In genomic region chr14:45766247-45766646, GRCh38 we compare ENCODE assay signal across 34 cellular contexts.
DNase-seq lines count a peak whose midpoint lies in the region; ATAC-seq, FAIRE-seq and TF ChIP-seq lines count a peak whose summit lies in the region.
"Had no signal": no experiment of that assay in that cellular context is flagged by ENCODE, and none has a peak within 500 bp of the region (broad histone marks: within the 10 kb centered on the region; RNA-seq: fewer than 3 reads in every experiment).

No MANE protein-coding gene starts in this region.

- no peaks in the 10 kb centered on the region for H3K36me3 ChIP-seq in HepG2 (replicated peaks in 1 of 2; ENCODE audit: control insufficient read depth in 1 of 2, insufficient read depth in 2 of 2, low read length in 2 of 2)
- H3K36me3 ChIP-seq in right lobe of liver, result no peaks in the 10 kb centered on the region
- H3K36me3 ChIP-seq in IMR-90 (ENCODE audit: control insufficient read depth, insufficient read depth, low read length), result no peaks in the 10 kb centered on the region
- no peaks in the 10 kb centered on the region for H3K36me3 ChIP-seq in K562 (ENCODE audit: control insufficient read depth, insufficient read depth, low read length)
- H3K36me3 ChIP-seq in uterus, result no peaks in the 10 kb centered on the region
- H3K36me3 ChIP-seq: BE2C; BLaER1; BLaER1 treated with 17β-estradiol and CSF1 and Interleukin-3, amounts not matched to agents 10 nM and 100 nM had no signal

- H3K79me1 ChIP-seq in IMR-90 (ENCODE audit: low read depth in 1 of 2, low read length in 2 of 2), result no peaks in the 10 kb centered on the region

- H2BK15ac ChIP-seq in IMR-90 (ENCODE audit: low read depth, low read length), result no peak overlapping the region

- POLR2A ChIA-PET in HepG2 (lab: Yijun Ruan, JAX), result no interaction called here
- POLR2A ChIA-PET in A549 (lab: Yijun Ruan, JAX), result no interaction called here
- POLR2A ChIA-PET in IMR-90 (lab: Charles Lee; ENCODE audit: unreplicated experiment), result no interaction called here
- POLR2A ChIA-PET in K562 (lab: Yijun Ruan, JAX), result no interaction called here

- in situ Hi-C loops in HepG2 (cut with HindIII; ENCODE audit: extremely low pct_ligation_motif_present, low pct_unique_long_range_greater_than_20kb), result no loop called here
- in situ Hi-C loops in IMR-90 (cut with MboI; ENCODE audit: low sequenced_read_pairs), result no loop called here
- in situ Hi-C loops in K562 (cut with MboI), result no loop called here

- CTCF ChIA-PET in HepG2 (lab: Yijun Ruan, JAX; ENCODE audit: low intra/inter-chr PET ratio, low total read pairs) (no interaction called here), A549 (lab: Yijun Ruan, JAX) (interaction anchor here (0.6 kb wide), 1 partner anchor 54 kb away, joined by 3 read pairs; no protein-coding TSS in a partner anchor), IMR-90 (lab: Yijun Ruan, JAX) (no interaction called here), K562 (lab: Yijun Ruan, JAX; ENCODE audit: low intra/inter-chr PET ratio) (no interaction called here)

- intact Hi-C loops in HepG2 (cut with micrococcal nuclease; ENCODE audit: unreplicated experiment) (no loop called here), right lobe of liver (cut with DNase I) (no loop called here), IMR-90 (cut with micrococcal nuclease) (no loop called here), K562 (cut with micrococcal nuclease) (no loop called here), uterus (cut with DNase I; ENCODE audit: low total_unique reads) (no loop called here)

- H3K9ac ChIP-seq in HepG2 (ENCODE audit: insufficient read depth, low read depth, low read length), result no peak overlapping the region
- H3K9ac ChIP-seq in IMR-90 (ENCODE audit: low read depth, low read length), result no peak overlapping the region
- no peak overlapping the region for H3K9ac ChIP-seq in K562 (ENCODE audit: insufficient read depth in 1 of 2, low read depth in 2 of 2, low read length in 2 of 2)
- H3K9ac ChIP-seq: BLaER1; BLaER1 treated with 17β-estradiol and CSF1 and Interleukin-3, amounts not matched to agents 10 nM and 100 nM had no signal

- no peak overlapping the region for H3K18ac ChIP-seq in IMR-90 (ENCODE audit: low read depth, low read length)

- H2AK9ac ChIP-seq in IMR-90 (replicated peaks; ENCODE audit: low read depth, low read length, poor library complexity), result no peak overlapping the region

- H3K4me3 ChIP-seq in HepG2 (replicated peaks in 1 of 3; ENCODE audit: insufficient read depth in 1 of 3, low read depth in 2 of 3, low read length in 3 of 3) (no peak overlapping the region), right lobe of liver (no peak overlapping the region), A549 (no peak overlapping the region), IMR-90 (ENCODE audit: insufficient read depth, low read depth, low read length) (no peak overlapping the region), K562 (no peak overlapping the region), uterus (no peak overlapping the region)
- H3K4me3 ChIP-seq: BLaER1; BLaER1 treated with 17β-estradiol and CSF1 and Interleukin-3, amounts not matched to agents 10 nM and 100 nM had no signal

- TF ChIP-seq CTCF in HepG2 (CRISPR knock-in tag; IDR thresholded peaks at IDR 0.05), result no peak
- no peak for TF ChIP-seq CTCF in right lobe of liver (IDR thresholded peaks at IDR 0.05)
- no peak for TF ChIP-seq CTCF in A549 (IDR thresholded peaks at IDR 0.05)
- no peak for TF ChIP-seq CTCF in IMR-90 (conservative IDR thresholded peaks at IDR 0.05; ENCODE audit: low read depth, low read length)
- no peak for TF ChIP-seq CTCF in K562 (IDR thresholded peaks at IDR 0.05 in 2 of 3, conservative IDR thresholded peaks at IDR 0.05 in 1 of 3; ENCODE audit: insufficient read depth in 2 of 3, low read depth in 1 of 3, low read length in 3 of 3)
- no peak for TF ChIP-seq CTCF in uterus (IDR thresholded peaks at IDR 0.05)

- H3K9me1 ChIP-seq in IMR-90 (ENCODE audit: insufficient read depth, low read length), result no peaks in the 10 kb centered on the region
- H3K9me1 ChIP-seq in K562 (ENCODE audit: control insufficient read depth, insufficient read depth, low read length), result no peaks in the 10 kb centered on the region

- H3K4ac ChIP-seq in IMR-90 (ENCODE audit: low read depth, low read length), result no peak overlapping the region

- H4K5ac ChIP-seq in IMR-90 (ENCODE audit: low read depth, low read length), result no peak overlapping the region

- no peak overlapping the region for H2BK20ac ChIP-seq in IMR-90 (ENCODE audit: low read depth, low read length)

- TF ChIP-seq RAD21 in HepG2 (CRISPR knock-in tag; IDR thresholded peaks at IDR 0.05) (no peak), A549 (conservative IDR thresholded peaks at IDR 0.05 in 1 of 2, IDR thresholded peaks at IDR 0.05 in 1 of 2) (no peak), IMR-90 (IDR thresholded peaks at IDR 0.05; ENCODE audit: low read length) (no peak), K562 (CRISPR knock-in tag; conservative IDR thresholded peaks at IDR 0.05 in 1 of 2, IDR thresholded peaks at IDR 0.05 in 1 of 2) (no peak)

- no peak for DNase-seq in HepG2 (ENCODE audit: low spot score)
- no peak for DNase-seq in right lobe of liver
- no peak for DNase-seq in A549 (ENCODE audit: low read depth in 1 of 2, low spot score in 1 of 2)
- DNase-seq in IMR-90, result no peak
- no peak for DNase-seq in K562 (ENCODE audit: extremely low read depth in 1 of 4, low spot score in 3 of 4)
- no peak for DNase-seq in NCI-H345 treated with DMSO at 0.1 percent for 48 hours (lab: John Stamatoyannopoulos, UW; ENCODE audit: unreplicated experiment)
- no peak for DNase-seq in uterus
- DNase-seq: 8988T; ACHN; AML-193; BE2C; C1 segment of cervical spinal cord; Caco-2; Calu3; CD4-positive, alpha-beta memory T cell; CD4-positive, alpha-beta T cell; CD4-positive, CD25-positive, alpha-beta regulatory T cell; CD8-positive, alpha-beta memory T cell; CD8-positive, alpha-beta T cell; COR-L47; DMS 273 treated with DMSO at 0.1 percent for 48 hours; DMS153; DMS53; DMS79; DMS79 treated with DMSO at 0.1 percent for 48 hours; DND-41; EL had no signal

- H3K9me3 ChIP-seq in HepG2 (ENCODE audit: low read length) (peaks cover 13% of the 10 kb centered on the region), right lobe of liver (no peaks in the 10 kb centered on the region), A549 (no peaks in the 10 kb centered on the region), IMR-90 (ENCODE audit: control insufficient read depth, insufficient read depth, low read length) (peaks cover 2% of the 10 kb centered on the region; the same call in 1 of the 2 replicates), K562 (replicated peaks; ENCODE audit: control insufficient read depth, insufficient read depth, low read depth, low read length) (no peaks in the 10 kb centered on the region), uterus (no peaks in the 10 kb centered on the region)
- H3K9me3 ChIP-seq: BE2C; BLaER1; BLaER1 treated with 17β-estradiol and CSF1 and Interleukin-3, amounts not matched to agents 10 nM and 100 nM; Caco-2 had no signal

- no peak overlapping the region for H2AK5ac ChIP-seq in IMR-90 (ENCODE audit: low read depth, low read length)

- H3K27ac ChIP-seq in HepG2 (ENCODE audit: extremely low read length, insufficient read depth, low read length) (no peak overlapping the region), right lobe of liver (no peak overlapping the region), A549 (no peak overlapping the region), IMR-90 (ENCODE audit: insufficient read depth, low read length) (no peak overlapping the region), K562 (ENCODE audit: extremely low read depth, low read depth, low read length) (no peak overlapping the region), uterus (no peak overlapping the region)
- H3K27ac ChIP-seq: 22Rv1; BLaER1; BLaER1 treated with 17β-estradiol and CSF1 and Interleukin-3, amounts not matched to agents 10 nM and 100 nM; C4-2B had no signal

- dilution Hi-C loops in IMR-90 (cut with HindIII; ENCODE audit: low sequenced_read_pairs, unreplicated experiment), result no loop called here

- H2BK5ac ChIP-seq in IMR-90 (ENCODE audit: low read depth, low read length, poor library complexity, severe bottlenecking), result no peak overlapping the region

- no TSS peak for BruUV-seq in HepG2 (replicated peaks; lab: Mats Ljungman, UMichigan)
- no TSS peak for BruUV-seq in IMR-90 (replicated peaks; lab: Mats Ljungman, UMichigan)
- BruUV-seq in K562 (replicated peaks; lab: Mats Ljungman, UMichigan), result no TSS peak

- no peak overlapping the region for H4K8ac ChIP-seq in IMR-90 (ENCODE audit: low read depth in 2 of 2, low read length in 2 of 2)

- ATAC-seq in HepG2 (no peak), right lobe of liver (no peak), A549 (no peak), IMR-90 (ENCODE audit: low read depth) (no peak), K562 (no peak), HG03108 (IDR thresholded peaks at IDR 0.05; ENCODE audit: unreplicated experiment) (no peak)
- ATAC-seq: CD8-positive, alpha-beta T cell had no signal

- TF ChIP-seq POLR2A in HepG2 (IDR thresholded peaks at IDR 0.05; ENCODE audit: insufficient read depth in 1 of 2, low read depth in 2 of 2, low read length in 2 of 2) (no peak), right lobe of liver (IDR thresholded peaks at IDR 0.05) (no peak), A549 (IDR thresholded peaks at IDR 0.05; ENCODE audit: low read length) (no peak), IMR-90 (IDR thresholded peaks at IDR 0.05; ENCODE audit: low read depth, low read length) (no peak), K562 (conservative IDR thresholded peaks at IDR 0.05) (no peak), uterus (IDR thresholded peaks at IDR 0.05) (no peak)

- no peak for FAIRE-seq in HepG2 (lab: Jason Lieb, UNC)
- FAIRE-seq in A549 (lab: Jason Lieb, UNC), result no peak
- FAIRE-seq in K562 (lab: Jason Lieb, UNC), result no peak
- FAIRE-seq: A204.1, D721Med had no signal

- H2AFZ ChIP-seq in HepG2 (ENCODE audit: low read length) (no peak overlapping the region), IMR-90 (replicated peaks; ENCODE audit: low read length, poor library complexity) (no peak overlapping the region), K562 (ENCODE audit: low read depth, low read length) (no peak overlapping the region)

- no peaks in the 10 kb centered on the region for H4K20me1 ChIP-seq in HepG2 (ENCODE audit: insufficient read depth, low read length)
- no peaks in the 10 kb centered on the region for H4K20me1 ChIP-seq in IMR-90 (ENCODE audit: insufficient read depth, low read length)
- H4K20me1 ChIP-seq in K562 (replicated peaks; ENCODE audit: control insufficient read depth, insufficient read depth, low read length), result no peaks in the 10 kb centered on the region
- H4K20me1 ChIP-seq: BLaER1; BLaER1 treated with 17β-estradiol and CSF1 and Interleukin-3, amounts not matched to agents 10 nM and 100 nM had no signal

- H3K56ac ChIP-seq in IMR-90 (ENCODE audit: extremely low read depth, insufficient read depth, low read length), result no peak overlapping the region

- no peaks in the 10 kb centered on the region for H3K79me2 ChIP-seq in HepG2 (ENCODE audit: insufficient read depth, low read length)
- H3K79me2 ChIP-seq in K562 (ENCODE audit: control insufficient read depth, insufficient read depth, low read length), result no peaks in the 10 kb centered on the region

- no peak overlapping the region for H3K23ac ChIP-seq in IMR-90 (ENCODE audit: low read depth, low read length)

- TF ChIP-seq EP300 in HepG2 (IDR thresholded peaks at IDR 0.05; ENCODE audit: low read depth in 2 of 2, low read length in 2 of 2) (no peak), HepG2 (CRISPR knock-in tag; IDR thresholded peaks at IDR 0.05; ENCODE audit: borderline replicate concordance) (no peak), A549 (IDR thresholded peaks at IDR 0.05) (no peak), K562 (IDR thresholded peaks at IDR 0.05; ENCODE audit: low read length) (no peak)

- H2BK120ac ChIP-seq in IMR-90 (ENCODE audit: low read depth, low read length), result no peak overlapping the region

- 7% methylated on average over 2 of the region's 2 CpGs for WGBS in HepG2 (ENCODE audit: low lambda C conversion rate)
- 78% methylated on average over 2 of the region's 2 CpGs for WGBS in right lobe of liver (ENCODE audit: insufficient coverage, low coverage, low lambda C conversion rate, missing lambda C conversion rate)
- WGBS in A549 (ENCODE audit: missing lambda C conversion rate), result 10% methylated on average over 2 of the region's 2 CpGs
- WGBS in IMR-90 (ENCODE audit: extremely low coverage in 2 of 2, insufficient read length in 1 of 2), 2 experiments, result no CpG with 5 or more reads among the region's 2 CpGs
- 0% methylated on average over 2 of the region's 2 CpGs for WGBS in K562 (ENCODE audit: insufficient coverage, low coverage, missing lambda C conversion rate)

- H3K4me1 ChIP-seq in HepG2 (ENCODE audit: insufficient read depth, low read length), result no peaks in the 10 kb centered on the region
- no peaks in the 10 kb centered on the region for H3K4me1 ChIP-seq in right lobe of liver
- no peaks in the 10 kb centered on the region for H3K4me1 ChIP-seq in A549
- no peaks in the 10 kb centered on the region for H3K4me1 ChIP-seq in IMR-90 (ENCODE audit: control insufficient read depth, insufficient read depth, low read length)
- no peaks in the 10 kb centered on the region for H3K4me1 ChIP-seq in K562 (replicated peaks in 1 of 2; ENCODE audit: control insufficient read depth in 2 of 2, insufficient read depth in 2 of 2, low read length in 2 of 2)
- H3K4me1 ChIP-seq in uterus, result no peaks in the 10 kb centered on the region
- H3K4me1 ChIP-seq: BE2C; BLaER1; BLaER1 treated with 17β-estradiol and CSF1 and Interleukin-3, amounts not matched to agents 10 nM and 100 nM; Caco-2 had no signal

- H4K91ac ChIP-seq in IMR-90 (ENCODE audit: insufficient read depth, low read depth, low read length), result no peak overlapping the region

- H3K27me3 ChIP-seq in HepG2 (ENCODE audit: control insufficient read depth in 1 of 2, insufficient read depth in 2 of 2, low read length in 2 of 2) (no peaks in the 10 kb centered on the region), right lobe of liver (no peaks in the 10 kb centered on the region), IMR-90 (ENCODE audit: control insufficient read depth, insufficient read depth, low read length) (no peaks in the 10 kb centered on the region), K562 (ENCODE audit: control insufficient read depth in 2 of 2, insufficient read depth in 2 of 2, low read length in 2 of 2) (no peaks in the 10 kb centered on the region), uterus (no peaks in the 10 kb centered on the region)
- H3K27me3 ChIP-seq: BE2C; BLaER1; BLaER1 treated with 17β-estradiol and CSF1 and Interleukin-3, amounts not matched to agents 10 nM and 100 nM had no signal

- no peak overlapping the region for H3K4me2 ChIP-seq in HepG2 (ENCODE audit: low read depth, low read length)
- H3K4me2 ChIP-seq in A549, result no peak overlapping the region
- H3K4me2 ChIP-seq in IMR-90 (ENCODE audit: low read depth, low read length), result no peak overlapping the region
- no peak overlapping the region for H3K4me2 ChIP-seq in K562 (ENCODE audit: insufficient read depth, low read length)
- H3K4me2 ChIP-seq: BLaER1; BLaER1 treated with 17β-estradiol and CSF1 and Interleukin-3, amounts not matched to agents 10 nM and 100 nM had no signal

- H3K14ac ChIP-seq in IMR-90 (replicated peaks; ENCODE audit: low read depth, low read length), result no peak overlapping the region

Comparison
In these comparisons a context has a peak if more than half of its experiments do, and no peak if none do; other contexts are left out.
1. Of the 241 proteins assayed by ChIP-seq in both HepG2 and K562: peak only in HepG2: MAFF and MAFK; only in K562: none; in both: none; in neither: 239.